In the genomic region with DNA sequence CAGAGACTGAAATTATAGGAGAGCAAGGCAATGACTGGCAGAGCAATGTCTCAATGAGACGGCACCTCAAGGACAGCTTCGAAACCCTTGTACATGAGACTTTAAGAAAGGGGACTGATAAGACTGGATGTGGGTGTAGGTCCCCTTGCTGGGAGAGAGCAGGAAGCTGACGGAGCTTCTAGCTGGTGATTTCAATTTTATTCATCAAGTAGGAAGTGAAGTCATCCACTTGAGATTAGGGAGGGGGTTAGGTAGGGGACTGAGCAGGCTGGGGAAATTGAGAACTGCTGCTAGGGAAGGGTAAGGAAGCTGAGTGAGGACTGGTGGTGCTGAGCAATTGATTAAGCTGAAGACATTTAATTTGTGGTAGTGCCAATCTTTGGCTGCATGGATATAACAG, we compare ENCODE assay signal across 1 cellular context.
TF ChIP-seq lines count a peak whose summit lies in the region.

No MANE protein-coding gene starts in this region.

TF ChIP-seq in H1, 55 proteins besides CTCF, POLR2A, EP300 and RAD21 (continued from another document):
- TF ChIP-seq KDM4A (IDR thresholded peaks at IDR 0.05; ENCODE audit: low read depth, low read length, severe bottlenecking) (no peak), JUN (IDR thresholded peaks at IDR 0.05; ENCODE audit: low read depth, low read length) (no peak), SAP30 (IDR thresholded peaks at IDR 0.05; ENCODE audit: insufficient read depth, insufficient replicate concordance, low read length) (no peak)
